Comparison of ENCODE assay signal across 13 cellular contexts in the genomic region with DNA sequence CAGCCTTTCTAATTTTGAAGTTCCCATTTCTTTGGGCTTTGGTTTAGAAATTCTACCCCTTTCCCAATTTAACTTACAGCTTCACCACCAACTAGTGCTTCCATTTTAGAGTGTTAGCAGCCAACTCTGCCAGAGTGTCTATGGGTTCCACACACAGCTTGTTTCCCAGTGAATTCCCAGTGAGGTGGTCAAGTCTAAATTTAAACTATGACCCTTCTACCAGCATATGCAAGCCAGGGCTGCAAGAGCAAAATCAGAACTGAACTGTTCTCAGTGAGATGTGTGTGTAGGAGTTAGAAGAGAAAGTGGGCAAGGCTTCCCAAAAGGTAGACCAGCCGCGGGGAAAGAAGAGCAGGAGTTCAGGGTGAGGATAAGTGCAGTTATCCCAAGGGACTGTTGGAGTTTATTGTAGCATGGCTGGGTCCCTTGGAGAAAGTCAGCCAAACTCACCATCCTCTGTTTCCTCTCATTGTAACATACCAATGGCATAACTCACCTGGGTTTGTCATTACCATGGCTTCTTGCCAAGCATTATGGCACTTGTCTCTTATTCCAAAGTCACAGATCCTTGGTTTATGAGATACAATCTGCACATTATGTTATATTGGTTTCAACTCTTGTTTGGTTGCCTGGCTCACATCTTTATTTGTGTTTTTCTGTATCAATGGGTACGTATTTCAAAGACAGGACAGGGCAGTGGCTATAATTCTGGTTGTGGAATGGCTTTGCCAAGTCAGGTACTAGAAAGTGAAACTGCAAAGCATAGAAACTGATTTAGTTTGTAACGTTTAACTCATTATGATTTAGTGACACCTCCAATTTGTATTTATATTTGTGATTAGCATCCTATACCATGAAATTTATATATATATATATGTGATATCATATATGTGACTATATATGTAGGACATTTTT.
DNase-seq lines count a peak whose midpoint lies in the region; ATAC-seq, FAIRE-seq and TF ChIP-seq lines count a peak whose summit lies in the region.
"Had no signal": no experiment of that assay in that cellular context is flagged by ENCODE, and none has a peak within 500 bp of the region (broad histone marks: within the 10 kb centered on the region; RNA-seq: fewer than 3 reads in every experiment).

No MANE protein-coding gene starts in this region.

- peaks cover 25% of the 10 kb centered on the region for H3K27me3 Mint-ChIP-seq in activated naive CD4-positive, alpha-beta T cell treated with anti-CD3 and anti-CD28 coated beads, Interleukin-2, amount 10 ng/mL, durations not matched to agents 7 days and 5 days

- CTCF ChIA-PET in activated naive CD4-positive, alpha-beta T cell treated with anti-CD3 and anti-CD28 coated beads, Interleukin-2, amount 10 ng/mL, durations not matched to agents 7 days and 5 days (lab: Charles Lee): interaction anchor here (1.1 kb wide), 1 partner anchor 35 kb away, joined by 3 read pairs; no protein-coding TSS in a partner anchor

- no peak for TF ChIP-seq POLR2A in GM12892 (IDR thresholded peaks at IDR 0.05; ENCODE audit: low read depth, low read length)

- H3K4me3 ChIP-seq in MG63: no peak overlapping the region

- H3K27ac Mint-ChIP-seq in activated naive CD4-positive, alpha-beta T cell treated with anti-CD3 and anti-CD28 coated beads, Interleukin-2, amount 10 ng/mL, durations not matched to agents 7 days and 5 days: no peak overlapping the region
- H3K27ac Mint-ChIP-seq: activated T-helper 2 cell treated with anti-CD3 and anti-CD28 coated beads, Interferon-gamma antibody, Interleukin-2, Interleukin-4, amounts not matched to agents 10 μg/mL and 5 μg/mL and 100 μg/mL, durations not matched to agents 14 hours and 24 hours and 36 hours; IgD-negative memory B cell had no signal

- no peaks in the 10 kb centered on the region for H3K4me1 Mint-ChIP-seq in activated naive CD4-positive, alpha-beta T cell treated with anti-CD3 and anti-CD28 coated beads, Interleukin-2, amount 10 ng/mL, durations not matched to agents 7 days and 5 days
- H3K4me1 Mint-ChIP-seq: IgD-negative memory B cell had no signal

- H3K4me3 Mint-ChIP-seq in activated naive CD4-positive, alpha-beta T cell treated with anti-CD3 and anti-CD28 coated beads, Interleukin-2, amount 10 ng/mL, durations not matched to agents 7 days and 5 days: no peak overlapping the region
- H3K4me3 Mint-ChIP-seq: IgD-negative memory B cell had no signal

- peak; percentile 96 for ATAC-seq in left colon
- ATAC-seq in GM18517 (IDR thresholded peaks at IDR 0.05; ENCODE audit: unreplicated experiment): no peak

- no peak for FAIRE-seq in GM12892 (lab: Jason Lieb, UNC)

- H3K9me3 ChIP-seq in MG63: no peaks in the 10 kb centered on the region

- in situ Hi-C loops in T47D (cut with HindIII; ENCODE audit: low pct_unique_long_range_greater_than_20kb, low sequenced_read_pairs): no loop called here

- H3K36me3 ChIP-seq in MG63: no peaks in the 10 kb centered on the region

- H3K27me3 ChIP-seq in MG63: no peaks in the 10 kb centered on the region

- no peaks in the 10 kb centered on the region for H3K9me3 Mint-ChIP-seq in activated naive CD4-positive, alpha-beta T cell treated with anti-CD3 and anti-CD28 coated beads, Interleukin-2, amount 10 ng/mL, durations not matched to agents 7 days and 5 days
- H3K9me3 Mint-ChIP-seq: activated T-helper 2 cell treated with anti-CD3 and anti-CD28 coated beads, Interferon-gamma antibody, Interleukin-2, Interleukin-4, amounts not matched to agents 10 μg/mL and 5 μg/mL and 100 μg/mL, durations not matched to agents 14 hours and 24 hours and 36 hours; IgD-negative memory B cell had no signal

- intact Hi-C loops in left colon (cut with DNase I, micrococcal nuclease): no loop called here

- DNase-seq in AG08395 (ENCODE audit: low spot score): peak; percentile 12
- DNase-seq in MG63: peak; percentile 15
- peak; percentile 22 to 85 for DNase-seq in T47D (ENCODE audit: low read depth in 1 of 2, low spot score in 1 of 2)
- DNase-seq in left colon: peak in 1 of 2 donors; percentile 60
- no peak for DNase-seq in NCI-H1092 (lab: John Stamatoyannopoulos, UW)
- DNase-seq in activated naive CD4-positive, alpha-beta T cell treated with anti-CD3 and anti-CD28 coated beads, Interleukin-2, amount 10 ng/mL, durations not matched to agents 7 days and 5 days: no peak
- DNase-seq in GM12892 (ENCODE audit: insufficient read length): no peak
- DNase-seq: activated CD4-positive, alpha-beta T cell treated with anti-CD3 and anti-CD28 coated beads for 48 hours; AML-193; foreskin melanocyte had no signal

- no peaks in the 10 kb centered on the region for H3K36me3 Mint-ChIP-seq in activated naive CD4-positive, alpha-beta T cell treated with anti-CD3 and anti-CD28 coated beads, Interleukin-2, amount 10 ng/mL, durations not matched to agents 7 days and 5 days
- H3K36me3 Mint-ChIP-seq: IgD-negative memory B cell had no signal

Comparison
In these comparisons a context has a peak if more than half of its experiments do, and no peak if none do; other contexts are left out.
1. DNase-seq: peak in AG08395 (single experiment), MG63 (single experiment) and T47D (2 of 2); none in NCI-H1092 (single experiment), activated naive CD4-positive, alpha-beta T cell treated with anti-CD3 and anti-CD28 coated beads, Interleukin-2, amount 10 ng/mL, durations not matched to agents 7 days and 5 days (single experiment) and GM12892 (single experiment).